Comparison of ENCODE assay signal across 8 cellular contexts in genomic region chr5:178627259-178627598, GRCh38.
DNase-seq lines count a peak whose midpoint lies in the region; ATAC-seq and TF ChIP-seq lines count a peak whose summit lies in the region.

No MANE protein-coding gene starts in this region.

- peak overlapping the region; percentile 92 for H3K27ac ChIP-seq in RWPE1

- peak overlapping the region; percentile 97 for H3K4me3 ChIP-seq in fibroblast of pulmonary artery (replicated peaks; ENCODE audit: low read depth, low read length)
- H3K4me3 ChIP-seq in skeletal muscle cell (ENCODE audit: low read depth, low read length): peak overlapping the region; percentile 84

- ATAC-seq in GM21528 (IDR thresholded peaks at IDR 0.05; ENCODE audit: low FRiP score, unreplicated experiment): peak; percentile 35
- ATAC-seq in GM21515 (IDR thresholded peaks at IDR 0.05; ENCODE audit: unreplicated experiment): no peak

- POLR2A ChIA-PET in RWPE1 (lab: Yijun Ruan, JAX; ENCODE audit: low non-redundant PET): interaction anchor here (0.7 kb wide), 1 partner anchor 105 kb away, joined by 3 read pairs; no protein-coding TSS in a partner anchor

- DNase-seq in RWPE1 (ENCODE audit: low spot score) (no peak), fibroblast of pulmonary artery (ENCODE audit: low read depth) (no peak), skeletal muscle cell (ENCODE audit: low read depth) (no peak), LoVo (ENCODE audit: low spot score) (no peak), EL (no peak), GM19240 (ENCODE audit: insufficient read length, low spot score) (no peak)

- TF ChIP-seq CTCF in RWPE1 (conservative IDR thresholded peaks at IDR 0.05; ENCODE audit: low read depth) (no peak), fibroblast of pulmonary artery (IDR thresholded peaks at IDR 0.05; ENCODE audit: low read length, missing control alignments) (no peak)

- CTCF ChIA-PET in RWPE1 (lab: Yijun Ruan, JAX): interaction anchor here (1.9 kb wide), 1 partner anchor 104 kb away, joined by 7 read pairs; the partner anchor contains the start of gene ZNF354A
